In genomic region chr7:121351682-121352081, GRCh38 we compare ENCODE assay signal across 20 cellular contexts. TPM values are rescaled to one million over a fixed set of nuclear protein-coding genes. Genes with fewer than 3 reads are reported as not detected.
A peak's percentile ranks its signal among the peaks of the same experiment; 100 is the strongest.
DNase-seq lines count a peak whose midpoint lies in the region; ATAC-seq and TF ChIP-seq lines count a peak whose summit lies in the region.
"Had no signal": no experiment of that assay in that cellular context is flagged by ENCODE, and none has a peak within 500 bp of the region (broad histone marks: within the 10 kb centered on the region; RNA-seq: fewer than 3 reads in every experiment).

No MANE protein-coding gene starts in this region.

- peak; percentile 25 for ATAC-seq in GM19455 (IDR thresholded peaks at IDR 0.05; ENCODE audit: unreplicated experiment)
- peak; percentile 12 for ATAC-seq in HG03565 (IDR thresholded peaks at IDR 0.05; ENCODE audit: unreplicated experiment)
- no peak for ATAC-seq in stimulated activated memory B cell treated with anti-CD40 and anti-IgM and Interleukin-4, amounts not matched to agents 10 μg/mL and 1 μg/mL and 100 μg/mL, for 72 hours
- no peak for ATAC-seq in HG03280 (IDR thresholded peaks at IDR 0.05; ENCODE audit: unreplicated experiment)
- ATAC-seq: psoas muscle, T-cell, upper lobe of right lung had no signal

- TF ChIP-seq CTCF in chondrocyte (IDR thresholded peaks at IDR 0.05), result peak; percentile 48

- H3K9me3 Mint-ChIP-seq in chondrocyte (ENCODE audit: low read depth), result no peaks in the 10 kb centered on the region
- no peaks in the 10 kb centered on the region for H3K9me3 Mint-ChIP-seq in stimulated activated memory B cell treated with anti-CD40 and anti-IgM and Interleukin-4, amounts not matched to agents 10 μg/mL and 1 μg/mL and 100 μg/mL, for 72 hours
- H3K9me3 Mint-ChIP-seq: IgD-negative memory B cell, naive B cell, T-cell had no signal

- no peak overlapping the region for H3K4me3 Mint-ChIP-seq in chondrocyte (ENCODE audit: unreplicated experiment)
- H3K4me3 Mint-ChIP-seq in stimulated activated memory B cell treated with anti-CD40 and anti-IgM and Interleukin-4, amounts not matched to agents 10 μg/mL and 1 μg/mL and 100 μg/mL, for 72 hours, result no peak overlapping the region
- H3K4me3 Mint-ChIP-seq: IgD-negative memory B cell, naive B cell, T-cell had no signal

- H3K27ac Mint-ChIP-seq in chondrocyte (ENCODE audit: unreplicated experiment), result no peak overlapping the region
- H3K27ac Mint-ChIP-seq in stimulated activated memory B cell treated with anti-CD40 and anti-IgM and Interleukin-4, amounts not matched to agents 10 μg/mL and 1 μg/mL and 100 μg/mL, for 72 hours, result peak overlapping the region; percentile 40
- H3K27ac Mint-ChIP-seq: T-cell had no signal

- peaks cover 16% of the 10 kb centered on the region for H3K36me3 Mint-ChIP-seq in chondrocyte (ENCODE audit: low read depth)
- H3K36me3 Mint-ChIP-seq in stimulated activated memory B cell treated with anti-CD40 and anti-IgM and Interleukin-4, amounts not matched to agents 10 μg/mL and 1 μg/mL and 100 μg/mL, for 72 hours, result peaks cover 58% of the 10 kb centered on the region

- H3K4me1 Mint-ChIP-seq in chondrocyte (ENCODE audit: low read depth), result no peaks in the 10 kb centered on the region
- H3K4me1 Mint-ChIP-seq in stimulated activated memory B cell treated with anti-CD40 and anti-IgM and Interleukin-4, amounts not matched to agents 10 μg/mL and 1 μg/mL and 100 μg/mL, for 72 hours, result peaks cover 8% of the 10 kb centered on the region
- H3K4me1 Mint-ChIP-seq: T-cell had no signal

- no peak for DNase-seq in chondrocyte (ENCODE audit: low spot score)
- DNase-seq in NCI-H510A treated with DMSO at 0.1 percent for 48 hours (lab: John Stamatoyannopoulos, UW), result no peak
- DNase-seq in activated CD4-positive, CD25-positive, alpha-beta regulatory T cell treated with anti-CD3 and anti-CD28 coated beads, Interleukin-2, amount 50 U/mL, for 72 hours, result no peak
- DNase-seq in SIG-M5 treated with dmso at 0.1 percent for 504 hours (lab: John Stamatoyannopoulos, UW; ENCODE audit: unreplicated experiment), result no peak
- DNase-seq: naive B cell; NCI-H1092; NCI-H82; psoas muscle; RPMI8226; spleen; stimulated activated naive CD4-positive, alpha-beta T cell; T-cell; upper lobe of right lung; WERI-Rb-1 had no signal

- no peaks in the 10 kb centered on the region for H3K27me3 Mint-ChIP-seq in chondrocyte (ENCODE audit: low read depth)
- no peaks in the 10 kb centered on the region for H3K27me3 Mint-ChIP-seq in stimulated activated memory B cell treated with anti-CD40 and anti-IgM and Interleukin-4, amounts not matched to agents 10 μg/mL and 1 μg/mL and 100 μg/mL, for 72 hours
- H3K27me3 Mint-ChIP-seq: IgD-negative memory B cell, naive B cell, T-cell had no signal

RNA-seq across cellular contexts. Expression of gene WNT16, which starts 22.9 kb away (rescaled TPM):
- total RNA-seq in chondrocyte, result not detected in 3 replicates
- total RNA-seq: H4, upper lobe of right lung had no signal

RNA-seq across cellular contexts. Expression of gene FAM3C, which starts 44.4 kb away (rescaled TPM):
- total RNA-seq in chondrocyte, result 36.7 to 52.9 TPM (median 38.6 TPM) in 3 replicates

Comparison
In these comparisons a context has a peak if more than half of its experiments do, and no peak if none do; other contexts are left out.
1. ATAC-seq: peak in GM19455 (single experiment) and HG03565 (single experiment); none in stimulated activated memory B cell treated with anti-CD40 and anti-IgM and Interleukin-4, amounts not matched to agents 10 μg/mL and 1 μg/mL and 100 μg/mL, for 72 hours (single experiment) and HG03280 (single experiment).